ENCODE assay signal across 21 cellular contexts in the genomic region with DNA sequence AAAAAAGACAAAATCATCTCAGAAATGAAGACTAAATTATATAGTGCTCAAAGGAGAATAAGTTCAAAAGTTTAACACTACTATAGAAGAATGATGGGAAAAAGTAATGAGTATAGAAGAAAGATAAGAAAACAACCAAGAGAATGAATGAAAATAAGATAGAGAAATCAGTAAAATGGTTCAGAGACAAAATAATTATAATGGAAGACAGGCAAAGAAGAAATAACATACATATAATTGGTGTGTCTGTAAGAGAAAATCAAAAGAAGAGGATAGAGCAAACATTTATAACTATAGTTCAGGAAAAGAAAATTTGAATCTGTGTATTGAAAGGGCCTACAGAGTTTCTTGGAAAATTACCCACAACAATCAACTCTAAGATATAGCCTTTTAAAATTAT.
"Had no signal": no experiment of that assay in that cellular context is flagged by ENCODE, and none has a peak within 500 bp of the region (broad histone marks: within the 10 kb centered on the region; RNA-seq: fewer than 3 reads in every experiment).

No MANE protein-coding gene starts in this region.

- H3K27me3 ChIP-seq: SJSA1 had no signal

- H3K9me3 ChIP-seq: SJSA1 had no signal

- H3K4me3 ChIP-seq: SJSA1, SK-N-MC had no signal

- H3K36me3 ChIP-seq: SJSA1 had no signal

- H3K27ac ChIP-seq: SJSA1, SK-N-MC had no signal

- DNase-seq: Karpas-422, KG1, MM.1S, NCI-H1092 treated with DMSO at 0.1 percent for 48 hours, NCI-H1436, NCI-H187, NCI-H2029, NCI-H2081 treated with DMSO at 0.1 percent for 48 hours, NCI-H2171, NCI-H226, NCI-H446, NCI-H510A, NCI-H524 treated with DMSO at 0.1 percent for 48 hours, NCI-H69, NCI-H774, Right ventricle myocardium superior, RPMI8226, SIG-M5 had no signal

- FAIRE-seq: RCC 7860 had no signal
